8 cellular contexts compared by ENCODE assay signal in the genomic region with DNA sequence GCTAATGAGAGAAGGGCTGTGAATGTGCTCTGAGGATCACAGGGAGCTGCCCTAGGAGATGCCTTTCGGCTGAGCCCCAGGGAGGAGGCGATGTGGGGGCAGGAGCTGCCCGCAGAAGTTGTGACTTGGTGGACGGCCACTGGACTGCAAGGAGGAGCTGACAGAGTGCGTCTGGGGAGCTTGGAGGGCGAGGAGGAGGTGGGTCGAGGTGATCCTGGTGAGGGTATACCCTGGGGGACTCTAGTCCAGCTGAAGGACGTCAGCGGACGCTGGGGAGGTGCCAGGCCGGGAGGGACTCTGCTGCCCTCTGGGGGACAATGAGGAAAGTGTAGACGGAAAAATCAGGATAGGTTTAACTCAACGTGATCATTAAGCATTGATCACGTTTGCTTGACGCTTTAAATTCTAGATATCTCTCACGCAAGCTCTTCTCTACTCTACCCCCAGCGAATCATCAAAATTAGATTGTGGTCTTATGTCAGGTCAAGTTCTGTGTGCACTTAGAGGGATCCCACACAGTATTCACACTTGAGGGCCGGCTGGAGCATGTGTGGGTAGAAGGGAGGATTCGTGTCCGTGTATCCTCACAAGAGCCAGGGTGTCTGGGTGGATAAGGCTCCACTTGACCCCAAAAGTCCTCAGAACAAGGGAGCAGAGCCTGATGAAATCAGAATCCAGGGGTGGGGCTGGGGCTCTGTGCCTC. TPM values are rescaled to one million over a fixed set of nuclear protein-coding genes. Genes with fewer than 3 reads are reported as not detected.
DNase-seq lines count a peak whose midpoint lies in the region; ATAC-seq, FAIRE-seq and TF ChIP-seq lines count a peak whose summit lies in the region.

No MANE protein-coding gene starts in this region.

- CTCF ChIA-PET in endothelial cell of umbilical vein (lab: Charles Lee) = interaction anchor here (0.6 to 3.3 kb wide), 12 partner anchors 9 to 162 kb away, joined by 3 to 45 read pairs (median 3); no protein-coding TSS in a partner anchor

- H3K9me3 ChIP-seq in endothelial cell of umbilical vein (replicated peaks; ENCODE audit: control insufficient read depth, insufficient read depth, low read length) (no peaks in the 10 kb centered on the region), psoas muscle (no peaks in the 10 kb centered on the region)

- no peak for TF ChIP-seq POLR2A in endothelial cell of umbilical vein (IDR thresholded peaks at IDR 0.05; ENCODE audit: low read depth, low read length)

- H3K79me2 ChIP-seq in endothelial cell of umbilical vein (ENCODE audit: control insufficient read depth, insufficient read depth, low read length) = no peaks in the 10 kb centered on the region

- H3K27ac ChIP-seq in endothelial cell of umbilical vein (ENCODE audit: insufficient read depth, low read depth, low read length) (no peak overlapping the region), psoas muscle (no peak overlapping the region)

- H3K4me3 ChIP-seq in AG09309 (ENCODE audit: control insufficient read depth, low read depth, low read length) = no peak overlapping the region
- no peak overlapping the region for H3K4me3 ChIP-seq in GM06990 (replicated peaks; ENCODE audit: low read depth, low read length)
- H3K4me3 ChIP-seq in endothelial cell of umbilical vein (replicated peaks in 1 of 3; ENCODE audit: insufficient read depth in 1 of 3, low read depth in 1 of 3, low read length in 3 of 3) = no peak overlapping the region
- no peak overlapping the region for H3K4me3 ChIP-seq in psoas muscle

- intact Hi-C loops in endothelial cell of umbilical vein (cut with micrococcal nuclease) = loop anchor here (2.0 kb wide), 1 partner anchor 49 kb away; no protein-coding TSS in a partner anchor
- intact Hi-C loops in psoas muscle (cut with DNase I) = no loop called here

- TF ChIP-seq CTCF in AG09309 (IDR thresholded peaks at IDR 0.05; ENCODE audit: control insufficient read depth, insufficient read depth, low read depth, low read length, missing control alignments) = peak; percentile 64
- peak; percentile 84 for TF ChIP-seq CTCF in GM06990 (IDR thresholded peaks at IDR 0.05; ENCODE audit: insufficient read depth, low read length, poor library complexity, severe bottlenecking)
- TF ChIP-seq CTCF in endothelial cell of umbilical vein (IDR thresholded peaks at IDR 0.05; ENCODE audit: extremely low read depth in 1 of 2, insufficient read depth in 1 of 2, low read depth in 1 of 2, low read length in 2 of 2) = peak; percentile 61 to 71
- TF ChIP-seq CTCF in psoas muscle (IDR thresholded peaks at IDR 0.05) = no peak

- H3K36me3 ChIP-seq in GM06990 (ENCODE audit: control insufficient read depth, insufficient read depth, low read length) (no peaks in the 10 kb centered on the region), endothelial cell of umbilical vein (ENCODE audit: control insufficient read depth in 2 of 2, extremely low read depth in 1 of 2, insufficient read depth in 2 of 2, low read length in 2 of 2) (no peaks in the 10 kb centered on the region), psoas muscle (ENCODE audit: insufficient read depth in 1 of 2, low read depth in 1 of 2) (no peaks in the 10 kb centered on the region)

- no peak overlapping the region for H2AFZ ChIP-seq in endothelial cell of umbilical vein (ENCODE audit: low read depth, low read length)

- dilution Hi-C loops in endothelial cell of umbilical vein (cut with MboI; ENCODE audit: extremely low pct_ligation_motif_present, low sequenced_read_pairs) = no loop called here

- H4K20me1 ChIP-seq in endothelial cell of umbilical vein (replicated peaks; ENCODE audit: control insufficient read depth, extremely low read depth, insufficient read depth, low read length) = no peaks in the 10 kb centered on the region

- BruUV-seq in endothelial cell of umbilical vein (replicated peaks; lab: Mats Ljungman, UMichigan) = no TSS peak

- FAIRE-seq in endothelial cell of umbilical vein (lab: Jason Lieb, UNC) = peak; percentile 80

- DNase-seq in AG09309 (ENCODE audit: low read depth) (no peak), GM06990 (ENCODE audit: extremely low read depth, insufficient read length) (no peak), OCI-M1 (lab: John Stamatoyannopoulos, UW) (peak; percentile 49), endothelial cell of umbilical vein (ENCODE audit: low read depth, low spot score) (peak; percentile 20), psoas muscle (no peak), OCI-M2 (lab: John Stamatoyannopoulos, UW; ENCODE audit: unreplicated experiment) (no peak)
- DNase-seq in stimulated activated naive CD8-positive, alpha-beta T cell treated with anti-CD3 and anti-CD28 coated beads, Interleukin-15, Interleukin-2, amounts not matched to agents 100 U/mL and 50 U/mL, for 24 hours = peak; percentile 44

- no peaks in the 10 kb centered on the region for H3K4me1 ChIP-seq in endothelial cell of umbilical vein (ENCODE audit: control insufficient read depth, extremely low read depth, insufficient read depth, low read length)
- H3K4me1 ChIP-seq in psoas muscle = no peaks in the 10 kb centered on the region

- H3K27me3 ChIP-seq in GM06990 (replicated peaks; ENCODE audit: control insufficient read depth, insufficient read depth, low read length) (peaks cover 3% of the 10 kb centered on the region; the same call in 1 of the 2 replicates), endothelial cell of umbilical vein (ENCODE audit: control insufficient read depth in 2 of 2, insufficient read depth in 2 of 2, low read length in 2 of 2) (peaks cover 0 to 2% of the 10 kb centered on the region in 2 experiments), psoas muscle (ENCODE audit: insufficient read depth in 3 of 3, low read length in 2 of 3) (peaks cover 0 to 4% (median 2%) of the 10 kb centered on the region in 3 donors)

- no peak for ATAC-seq in stimulated activated naive CD8-positive, alpha-beta T cell treated with anti-CD3 and anti-CD28 coated beads, Interleukin-15, Interleukin-2, amounts not matched to agents 100 U/mL and 50 U/mL, for 24 hours
- no peak for ATAC-seq in GM18502 (IDR thresholded peaks at IDR 0.05; ENCODE audit: poor library complexity, unreplicated experiment)
- ATAC-seq in psoas muscle = no peak

- H3K9ac ChIP-seq in endothelial cell of umbilical vein (replicated peaks; ENCODE audit: extremely low read depth, insufficient read depth, low read length) = no peak overlapping the region

- POLR2A ChIA-PET in endothelial cell of umbilical vein (lab: Charles Lee) = no interaction called here

- H3K9me1 ChIP-seq in endothelial cell of umbilical vein (replicated peaks; ENCODE audit: control insufficient read depth, extremely low read depth, insufficient read depth, low read length) = no peaks in the 10 kb centered on the region

- no peak overlapping the region for H3K4me2 ChIP-seq in endothelial cell of umbilical vein (ENCODE audit: insufficient read depth, low read length)

- 28 to 30% (median 28%) methylated on average over 20 of the region's 20 CpGs for whole genome bisulfite sequencing in psoas muscle, 3 donors

TF ChIP-seq in endothelial cell of umbilical vein, 7 proteins besides CTCF, POLR2A, EP300 and RAD21:
- TF ChIP-seq POLR2AphosphoS5 (IDR thresholded peaks at IDR 0.05; ENCODE audit: insufficient read depth, low read depth, low read length) (no peak), EZH2 (IDR thresholded peaks at IDR 0.05; ENCODE audit: borderline replicate concordance, low read depth, low read length, severe bottlenecking) (no peak), MYC (IDR thresholded peaks at IDR 0.05; ENCODE audit: low read depth, low read length) (no peak), JUN (IDR thresholded peaks at IDR 0.05; ENCODE audit: borderline replicate concordance, insufficient read depth, insufficient read length, low read depth) (no peak), FOS (IDR thresholded peaks at IDR 0.05; ENCODE audit: borderline replicate concordance, insufficient read depth, low read length) (no peak), GATA2 (IDR thresholded peaks at IDR 0.05; ENCODE audit: insufficient read depth, insufficient read length, low read depth, low read length) (no peak)
- TF ChIP-seq, protein P1, sequence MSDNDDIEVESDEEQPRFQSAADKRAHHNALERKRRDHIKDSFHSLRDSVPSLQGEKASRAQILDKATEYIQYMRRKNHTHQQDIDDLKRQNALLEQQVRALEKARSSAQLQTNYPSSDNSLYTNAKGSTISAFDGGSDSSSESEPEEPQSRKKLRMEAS (IDR thresholded peaks at IDR 0.05; ENCODE audit: insufficient read depth, insufficient read length) = no peak
TF ChIP-seq in endothelial cell of umbilical vein: peak in this region for 0.

RNA-seq across cellular contexts. Expression of a gene that starts 3.3 kb away (rescaled TPM):
- total RNA-seq in endothelial cell of umbilical vein (not detected in 2 replicates), psoas muscle (under 1 TPM in 2 of 4 donors, not detected in 2; 0.15 to 0.32 TPM)
- polyA plus RNA-seq in endothelial cell of umbilical vein (0.03 TPM in 1 of 2 replicates, not detected in the other), psoas muscle (under 1 TPM in 1 of 3 donors, not detected in 2; 0.01 TPM)
- polyA plus RNA-seq in endothelial cell of umbilical vein (2011; cell fraction: cytosol; rRNA removed) = not detected in 2 replicates
- polyA plus RNA-seq in endothelial cell of umbilical vein (2011; cell fraction: nucleus; rRNA removed) = not detected in 2 replicates
- not detected in 2 replicates for polyA plus RNA-seq in endothelial cell of umbilical vein (2012)
- not detected in 2 replicates for polyA minus RNA-seq in endothelial cell of umbilical vein
- polyA minus RNA-seq in endothelial cell of umbilical vein (2011; cell fraction: cytosol; rRNA and poly(A)+ RNA removed) = not detected
- not detected in 2 replicates for polyA minus RNA-seq in endothelial cell of umbilical vein (2011; cell fraction: nucleus; rRNA and poly(A)+ RNA removed)

RNA-seq across cellular contexts. Expression of a gene that starts 17.0 kb away (rescaled TPM):
- total RNA-seq in endothelial cell of umbilical vein = not detected in 2 replicates
- not detected in 2 replicates for polyA plus RNA-seq in endothelial cell of umbilical vein
- not detected in 2 replicates for polyA plus RNA-seq in endothelial cell of umbilical vein (2011; cell fraction: cytosol; rRNA removed)
- not detected in 2 replicates for polyA plus RNA-seq in endothelial cell of umbilical vein (2011; cell fraction: nucleus; rRNA removed)
- not detected in 2 replicates for polyA plus RNA-seq in endothelial cell of umbilical vein (2012)
- polyA minus RNA-seq in endothelial cell of umbilical vein = not detected in 2 replicates
- not detected for polyA minus RNA-seq in endothelial cell of umbilical vein (2011; cell fraction: cytosol; rRNA and poly(A)+ RNA removed)
- not detected in 2 replicates for polyA minus RNA-seq in endothelial cell of umbilical vein (2011; cell fraction: nucleus; rRNA and poly(A)+ RNA removed)
- under 1 TPM in 2 of 4 donors, not detected in 2; 0.69 TPM for total RNA-seq in psoas muscle
- under 1 TPM in 1 of 3 donors, not detected in 2; 0.04 TPM for polyA plus RNA-seq in psoas muscle

Comparison
In these comparisons a context has a peak if more than half of its experiments do, and no peak if none do; other contexts are left out.
1. DNase-seq: peak in OCI-M1 (single experiment), endothelial cell of umbilical vein (single experiment) and stimulated activated naive CD8-positive, alpha-beta T cell treated with anti-CD3 and anti-CD28 coated beads, Interleukin-15, Interleukin-2, amounts not matched to agents 100 U/mL and 50 U/mL, for 24 hours (single experiment); none in AG09309 (single experiment), GM06990 (single experiment), psoas muscle (0 of 2) and OCI-M2 (single experiment).